ENCODE assay signal across 8 cellular contexts in genomic region chr13:40401911-40402776, GRCh38.
DNase-seq lines count a peak whose midpoint lies in the region; ATAC-seq and TF ChIP-seq lines count a peak whose summit lies in the region.

No MANE protein-coding gene starts in this region.

- peak; percentile 87 for ATAC-seq in HG02623 (IDR thresholded peaks at IDR 0.05; ENCODE audit: unreplicated experiment)
- ATAC-seq in heart right ventricle, result peak; percentile 95 to 98 (median 96)
- peak; percentile 89 to 95 (median 92) for ATAC-seq in psoas muscle

- WGBS in heart right ventricle, 2 donors, result 34 to 38% methylated on average over 13 of the region's 13 CpGs
- WGBS in psoas muscle, 3 donors, result 13 to 23% (median 17%) methylated on average over 13 of the region's 13 CpGs

- DNase-seq in NCI-H1436 treated with DMSO at 0.1 percent for 48 hours (lab: John Stamatoyannopoulos, UW) (peak; percentile 0), NCI-H1436 (lab: John Stamatoyannopoulos, UW) (no peak), NCI-H2029 (lab: John Stamatoyannopoulos, UW) (peak; percentile 6), heart right ventricle (peak; percentile 95), psoas muscle (peak; percentile 98), NCI-H2227 (lab: John Stamatoyannopoulos, UW; ENCODE audit: unreplicated experiment) (no peak)
- peak; percentile 36 for DNase-seq in activated gamma-delta T cell treated with anti-CD3 and anti-CD28 coated beads, Interleukin-2, amount 50 U/mL, for 16 hours (ENCODE audit: low read depth)

- peak overlapping the region in 9 of 10 donors; percentile 40 to 87 (median 66) for H3K27ac ChIP-seq in heart right ventricle
- H3K27ac ChIP-seq in psoas muscle, result peak overlapping the region; percentile 50

- H3K9me3 ChIP-seq in heart right ventricle (no peaks in the 10 kb centered on the region), psoas muscle (no peaks in the 10 kb centered on the region)

- H3K4me3 ChIP-seq in heart right ventricle, result peak overlapping the region in 5 of 10 donors; percentile 2 to 23 (median 16)
- H3K4me3 ChIP-seq in psoas muscle, result peak overlapping the region; percentile 37

- intact Hi-C loops in heart right ventricle (cut with DNase I), result loop anchor here in 7 of 10 donors (5.0 to 10.0 kb wide), 6 partner anchors 85 to 337 kb away; partner anchors contain the start of gene FOXO1 (in 5 of the 7)
- intact Hi-C loops in psoas muscle (cut with DNase I), result loop anchor here (5.0 kb wide), 4 partner anchors 40 to 335 kb away; no protein-coding TSS in a partner anchor

- TF ChIP-seq CTCF in heart right ventricle (IDR thresholded peaks at IDR 0.05), result no peak
- no peak for TF ChIP-seq CTCF in psoas muscle (IDR thresholded peaks at IDR 0.05)

- H3K36me3 ChIP-seq in heart right ventricle (no peaks in the 10 kb centered on the region), psoas muscle (ENCODE audit: insufficient read depth in 1 of 2, low read depth in 1 of 2) (no peaks in the 10 kb centered on the region)

- H3K4me1 ChIP-seq in heart right ventricle (peaks cover 2 to 43% (median 34%) of the 10 kb centered on the region in 9 donors), psoas muscle (peaks cover 32% of the 10 kb centered on the region)

- no peaks in the 10 kb centered on the region for H3K27me3 ChIP-seq in heart right ventricle
- H3K27me3 ChIP-seq in psoas muscle (ENCODE audit: insufficient read depth in 3 of 3, low read length in 2 of 3), result no peaks in the 10 kb centered on the region

Comparison
In these comparisons a context has a peak if more than half of its experiments do, and no peak if none do; other contexts are left out.
1. DNase-seq: peak in NCI-H1436 treated with DMSO at 0.1 percent for 48 hours (single experiment), NCI-H2029 (single experiment), activated gamma-delta T cell treated with anti-CD3 and anti-CD28 coated beads, Interleukin-2, amount 50 U/mL, for 16 hours (single experiment), heart right ventricle (2 of 2) and psoas muscle (2 of 2); none in NCI-H1436 (single experiment) and NCI-H2227 (single experiment).
2. Peak in every context shown above with its lines, with median percentiles within 50 percentile points of each other: ATAC-seq.